In the genomic region with DNA sequence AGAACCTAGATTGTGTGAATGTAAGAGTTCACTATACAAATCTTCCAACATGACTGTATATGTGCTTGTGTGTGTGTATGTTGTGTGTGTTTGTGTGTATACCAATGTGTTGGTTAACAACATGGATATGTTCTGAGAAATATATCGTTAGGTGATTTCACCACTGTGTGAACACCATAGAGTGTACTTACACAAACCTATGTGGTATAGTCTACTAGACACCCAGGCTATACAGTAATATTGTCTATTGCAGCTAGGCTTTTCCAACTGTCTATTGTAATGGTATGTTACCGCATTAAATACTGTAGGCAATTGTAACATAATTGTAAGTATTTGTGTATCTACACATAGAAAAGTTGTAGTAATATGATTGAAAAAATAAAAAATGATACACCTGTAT, we compare ENCODE assay signal across 25 cellular contexts.
"Had no signal": no experiment of that assay in that cellular context is flagged by ENCODE, and none has a peak within 500 bp of the region (broad histone marks: within the 10 kb centered on the region; RNA-seq: fewer than 3 reads in every experiment).

No MANE protein-coding gene starts in this region.

- H3K9me3 ChIP-seq: esophagus squamous epithelium, gastrocnemius medialis, lower lobe of right lung, mucosa of descending colon had no signal

- H3K4me3 ChIP-seq: esophagus squamous epithelium, gastrocnemius medialis, heart right ventricle, left lung, lower lobe of right lung, mucosa of descending colon had no signal

- FAIRE-seq: islet of Langerhans, keratinocyte had no signal

- H3K27ac ChIP-seq: epithelial cell of prostate, esophagus squamous epithelium, gastrocnemius medialis, heart right ventricle, left lung, lower lobe of right lung had no signal

- H3K27me3 ChIP-seq: esophagus squamous epithelium, gastrocnemius medialis, heart right ventricle, left lung had no signal

- DNase-seq: cortex of kidney; effector CD8-positive, alpha-beta T cell; effector memory CD8-positive, alpha-beta T cell; endodermal cell; erythroblast; esophagus squamous epithelium; foreskin fibroblast; foreskin melanocyte; gastrocnemius medialis; glutamatergic neuron; head of caudate nucleus; heart right ventricle; hippocampal formation; left cardiac atrium; left ventricle myocardium superior; lower lobe of right lung; mesenchymal stem cell; naive B cell; naive thymus-derived CD8-positive, alpha-beta T cell had no signal

- H3K4me1 ChIP-seq: esophagus squamous epithelium, gastrocnemius medialis, heart right ventricle, left lung, lower lobe of right lung had no signal

- ATAC-seq: effector memory CD8-positive, alpha-beta T cell; esophagus mucosa; gastrocnemius medialis; heart right ventricle; left cardiac atrium; left lung; left ventricle myocardium superior; lower lobe of right lung; mucosa of descending colon; naive thymus-derived CD8-positive, alpha-beta T cell had no signal

- H3K36me3 ChIP-seq: esophagus squamous epithelium, gastrocnemius medialis, heart right ventricle, left lung, lower lobe of right lung had no signal
